ENCODE assay signal across 2 cellular contexts in genomic region chr16:15539197-15539596, GRCh38.
TF ChIP-seq lines count a peak whose summit lies in the region.

No MANE protein-coding gene starts in this region.

TF ChIP-seq in HepG2, 621 proteins besides CTCF, POLR2A, EP300 and RAD21 (continued from another document and continues in another):
- TF ChIP-seq ATF3 (CRISPR knock-in tag; IDR thresholded peaks at IDR 0.05) (no peak), PAWR (CRISPR knock-in tag; IDR thresholded peaks at IDR 0.05; ENCODE audit: borderline replicate concordance) (no peak), RBM39 (IDR thresholded peaks at IDR 0.05; ENCODE audit: low read depth, low read length, poor library complexity, severe bottlenecking) (no peak), CENPBD1 (CRISPR knock-in tag; IDR thresholded peaks at IDR 0.05; ENCODE audit: borderline replicate concordance, low read depth) (no peak), NCOR1 (IDR thresholded peaks at IDR 0.05; ENCODE audit: borderline replicate concordance, low read length) (no peak), PAX8 (CRISPR knock-in tag; IDR thresholded peaks at IDR 0.05; ENCODE audit: borderline replicate concordance) (no peak), ZNF446 (CRISPR knock-in tag; IDR thresholded peaks at IDR 0.05) (no peak), KIAA2018 (CRISPR knock-in tag; IDR thresholded peaks at IDR 0.05; ENCODE audit: borderline replicate concordance) (no peak), KMT2A (CRISPR knock-in tag; IDR thresholded peaks at IDR 0.05) (no peak), POLR2AphosphoS2 (IDR thresholded peaks at IDR 0.05; ENCODE audit: low read depth, low read length) (no peak), ZNF780A (CRISPR knock-in tag; IDR thresholded peaks at IDR 0.05) (no peak), ZNF143 (CRISPR knock-in tag; IDR thresholded peaks at IDR 0.05) (no peak), ZNF639 (CRISPR knock-in tag; conservative IDR thresholded peaks at IDR 0.05) (no peak), SALL1 (CRISPR knock-in tag; IDR thresholded peaks at IDR 0.05) (no peak), TIGD3 (CRISPR knock-in tag; IDR thresholded peaks at IDR 0.05; ENCODE audit: borderline replicate concordance) (no peak), ZNF563 (CRISPR knock-in tag; IDR thresholded peaks at IDR 0.05) (no peak), ZNF616 (CRISPR knock-in tag; IDR thresholded peaks at IDR 0.05; ENCODE audit: low read depth) (no peak)

TF ChIP-seq in H1, 55 proteins besides CTCF, POLR2A, EP300 and RAD21:
- TF ChIP-seq E2F6 (IDR thresholded peaks at IDR 0.05) (no peak), CBX8 (IDR thresholded peaks at IDR 0.05; ENCODE audit: borderline replicate concordance, low read depth, low read length) (no peak), BCL11A (IDR thresholded peaks at IDR 0.05; ENCODE audit: low read depth in 2 of 2, low read length in 2 of 2) (no peak), BRCA1 (IDR thresholded peaks at IDR 0.05; ENCODE audit: low read depth, low read length) (no peak), CHD2 (IDR thresholded peaks at IDR 0.05; ENCODE audit: low read length) (no peak), ASH2L (IDR thresholded peaks at IDR 0.05; ENCODE audit: low read length) (peak; percentile 52)
